In the genomic region with DNA sequence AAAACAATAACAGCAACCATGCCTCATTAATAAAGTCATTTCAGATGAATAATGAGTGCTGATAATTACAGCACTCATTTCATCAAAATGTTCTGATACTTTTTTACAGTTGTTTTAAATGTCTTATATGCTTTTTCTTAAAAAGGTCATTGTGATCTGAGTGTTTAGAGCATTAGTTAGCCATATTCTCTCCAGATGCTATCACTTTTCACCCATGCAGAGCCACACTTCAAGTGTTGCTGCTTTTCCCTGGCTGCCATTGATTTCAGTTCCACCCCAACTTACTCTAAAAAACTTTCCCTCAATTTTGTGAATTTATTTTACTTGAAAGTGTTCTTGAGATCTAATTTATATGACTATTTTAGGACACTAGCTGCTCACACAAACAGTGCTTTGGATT, we compare ENCODE assay signal across 20 cellular contexts.
"Had no signal": no experiment of that assay in that cellular context is flagged by ENCODE, and none has a peak within 500 bp of the region (broad histone marks: within the 10 kb centered on the region; RNA-seq: fewer than 3 reads in every experiment).

No MANE protein-coding gene starts in this region.

- H3K27ac Mint-ChIP-seq: stimulated activated naive CD8-positive, alpha-beta T cell treated with anti-CD3 and anti-CD28 coated beads, Interleukin-15, Interleukin-2, amounts not matched to agents 100 ng/mL and 50 ng/mL, for 24 hours had no signal

- H3K9me3 ChIP-seq: colonic mucosa, prostate gland, tibial artery, upper lobe of left lung, uterus had no signal

- DNase-seq: colonic mucosa; dermis blood vessel endothelial cell; erythroblast; foreskin melanocyte; head of caudate nucleus; hippocampal formation; left colon; left ventricle myocardium superior; naive thymus-derived CD4-positive, alpha-beta T cell; nephron progenitor cell; stimulated activated CD4-positive, alpha-beta T cell treated with anti-CD3 and anti-CD28 coated beads, Interleukin-12 subunit alpha, Interleukin-12 subunit beta, amount 100 ng/mL, for 4 hours; tibial artery; upper lobe of left lung; uterus had no signal

- H3K27ac ChIP-seq: colonic mucosa, parathyroid adenoma, prostate gland, skin epidermis, tibial artery, upper lobe of left lung, uterus had no signal

- H3K4me1 ChIP-seq: colonic mucosa, parathyroid adenoma, prostate gland, tibial artery, upper lobe of left lung, uterus had no signal

- H3K9me3 Mint-ChIP-seq: naive thymus-derived CD4-positive, alpha-beta T cell; nephron progenitor cell; stimulated activated naive CD8-positive, alpha-beta T cell treated with anti-CD3 and anti-CD28 coated beads, Interleukin-15, Interleukin-2, amounts not matched to agents 100 ng/mL and 50 ng/mL, for 24 hours had no signal

- H3K4me1 Mint-ChIP-seq: nephron progenitor cell had no signal

- H3K4me3 Mint-ChIP-seq: naive thymus-derived CD4-positive, alpha-beta T cell; nephron progenitor cell; stimulated activated naive CD8-positive, alpha-beta T cell treated with anti-CD3 and anti-CD28 coated beads, Interleukin-15, Interleukin-2, amounts not matched to agents 100 ng/mL and 50 ng/mL, for 24 hours had no signal

- H3K36me3 ChIP-seq: colonic mucosa, prostate gland had no signal

- H3K27me3 Mint-ChIP-seq: naive thymus-derived CD4-positive, alpha-beta T cell; stimulated activated naive CD8-positive, alpha-beta T cell treated with anti-CD3 and anti-CD28 coated beads, Interleukin-15, Interleukin-2, amounts not matched to agents 100 ng/mL and 50 ng/mL, for 24 hours had no signal

- H3K4me3 ChIP-seq: colonic mucosa, lung, prostate gland, skin epidermis, tibial artery, upper lobe of left lung, uterus had no signal

- ATAC-seq: left colon; left ventricle myocardium superior; naive thymus-derived CD4-positive, alpha-beta T cell; sciatic nerve had no signal
